Comparison of ENCODE assay signal across 12 cellular contexts in the genomic region with DNA sequence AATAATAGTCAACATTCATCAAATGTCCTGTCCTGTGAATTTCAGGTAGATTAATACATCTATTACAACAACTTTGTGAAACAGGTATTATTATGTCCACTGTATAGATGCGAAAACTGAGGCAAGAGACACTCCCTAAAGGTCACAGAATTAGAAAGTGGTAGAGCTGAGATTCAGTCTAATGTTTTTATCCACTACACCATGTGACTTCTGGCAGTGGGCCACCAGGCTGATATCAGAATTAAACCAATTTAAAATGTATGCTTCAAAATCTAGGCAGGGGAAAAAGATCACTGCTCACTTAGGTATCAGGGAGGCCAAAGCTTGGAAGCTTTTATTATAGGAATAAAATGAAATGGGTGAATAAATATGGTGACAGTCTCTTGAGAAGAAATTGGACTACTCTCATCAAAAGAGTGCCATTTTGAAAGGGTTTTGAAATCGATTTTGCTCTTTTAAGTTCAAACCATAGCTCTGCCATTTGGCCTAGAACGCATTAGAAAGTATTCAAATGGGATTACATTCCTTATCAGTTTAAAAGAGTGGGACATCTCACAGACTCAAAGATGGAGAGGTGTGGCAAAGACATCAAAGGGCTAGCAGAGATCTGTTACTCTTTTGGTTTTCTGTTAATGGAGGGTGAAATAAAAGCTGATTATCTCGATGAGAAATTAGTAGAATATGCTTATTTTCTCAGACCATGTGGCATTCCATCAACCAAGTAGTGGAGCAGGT. TPM values are rescaled to one million over a fixed set of nuclear protein-coding genes. Genes with fewer than 3 reads are reported as not detected.
A peak's percentile ranks its signal among the peaks of the same experiment; 100 is the strongest.
DNase-seq lines count a peak whose midpoint lies in the region; ATAC-seq and TF ChIP-seq lines count a peak whose summit lies in the region.
"Had no signal": no experiment of that assay in that cellular context is flagged by ENCODE, and none has a peak within 500 bp of the region (broad histone marks: within the 10 kb centered on the region; RNA-seq: fewer than 3 reads in every experiment).

No MANE protein-coding gene starts in this region.

- TF ChIP-seq CTCF in GM23338 (conservative IDR thresholded peaks at IDR 0.05; ENCODE audit: low read depth in 2 of 2) (no peak), SU-DHL-6 (IDR thresholded peaks at IDR 0.05; ENCODE audit: insufficient read depth, low read length, poor library complexity, severe bottlenecking) (no peak), foreskin fibroblast (IDR thresholded peaks at IDR 0.05; ENCODE audit: low read depth, low read length) (no peak), progenitor cell of endocrine pancreas (IDR thresholded peaks at IDR 0.05; ENCODE audit: unreplicated experiment) (no peak), sigmoid colon (IDR thresholded peaks at IDR 0.05) (no peak)

- H3K9ac ChIP-seq in SU-DHL-6 (ENCODE audit: low read length), result 0 out of 2 replicates have a peak overlapping the region, but pooled peaks have one; percentile 69

- H3K27ac Mint-ChIP-seq in GM23338 (no peak overlapping the region), progenitor cell of endocrine pancreas (no peak overlapping the region)
- H3K27ac Mint-ChIP-seq: activated CD4-positive, alpha-beta memory T cell treated with anti-CD3 and anti-CD28 coated beads for 36 hours had no signal

- H3K4me1 ChIP-seq in GM23338 (ENCODE audit: insufficient read depth) (peaks cover 19% of the 10 kb centered on the region), sigmoid colon (peaks cover 0 to 47% (median 39%) of the 10 kb centered on the region in 4 donors)

- H3K36me3 ChIP-seq in GM23338 (ENCODE audit: insufficient read depth) (no peaks in the 10 kb centered on the region), SU-DHL-6 (ENCODE audit: low read length) (no peaks in the 10 kb centered on the region), sigmoid colon (no peaks in the 10 kb centered on the region)

- H3K27ac ChIP-seq in GM23338 (ENCODE audit: low read depth) (no peak overlapping the region), SU-DHL-6 (ENCODE audit: low read depth, low read length) (no peak overlapping the region), sigmoid colon (peak overlapping the region in 1 of 4 donors; percentile 83)

- peaks cover 7% of the 10 kb centered on the region; the same call in 1 of the 2 replicates for H3F3A ChIP-seq in GM23338 (replicated peaks; ENCODE audit: low read depth)
- H3F3A ChIP-seq in SU-DHL-6 (ENCODE audit: insufficient read depth), result no peaks in the 10 kb centered on the region

- H3K9me2 ChIP-seq in GM23338 (ENCODE audit: insufficient read depth) (no peaks in the 10 kb centered on the region), SU-DHL-6 (replicated peaks; ENCODE audit: insufficient read depth, low read length) (no peaks in the 10 kb centered on the region)

- ATAC-seq in GM23338, result no peak

- TF ChIP-seq EP300 in sigmoid colon (IDR thresholded peaks at IDR 0.05), result no peak

- H3K4me1 Mint-ChIP-seq in GM23338 (peaks cover 32% of the 10 kb centered on the region), progenitor cell of endocrine pancreas (ENCODE audit: low read depth) (peaks cover 24% of the 10 kb centered on the region)

- DNase-seq in GM23338 (ENCODE audit: low spot score) (no peak), foreskin fibroblast (peak in 1 of 2 donors; percentile 31), progenitor cell of endocrine pancreas (ENCODE audit: low spot score, unreplicated experiment) (no peak), anterior cingulate cortex (lab: John Stamatoyannopoulos, UW) (no peak), NCI-H128 (lab: John Stamatoyannopoulos, UW; ENCODE audit: unreplicated experiment) (no peak), sigmoid colon (no peak)
- DNase-seq in activated CD4-positive, alpha-beta T cell treated with anti-CD3 and anti-CD28 coated beads for 4 hours, result no peak
- DNase-seq: activated CD4-positive, alpha-beta memory T cell treated with anti-CD3 and anti-CD28 coated beads for 36 hours; amniotic stem cell; erythroblast; right cardiac atrium had no signal

- H3K4me3 ChIP-seq in GM23338 (peak overlapping the region; percentile 75), SU-DHL-6 (ENCODE audit: insufficient read depth, low read length, poor library complexity, severe bottlenecking) (no peak overlapping the region), foreskin fibroblast (ENCODE audit: low read depth in 1 of 2, low read length in 2 of 2) (peak overlapping the region; percentile 75 to 76), sigmoid colon (no peak overlapping the region)

- H3K9me3 ChIP-seq in SU-DHL-6 (ENCODE audit: insufficient read depth, low read length) (no peaks in the 10 kb centered on the region), sigmoid colon (no peaks in the 10 kb centered on the region)

- TF ChIP-seq POLR2A in sigmoid colon (IDR thresholded peaks at IDR 0.05), result no peak

- H3K9me3 Mint-ChIP-seq in GM23338, result no peaks in the 10 kb centered on the region
- no peaks in the 10 kb centered on the region for H3K9me3 Mint-ChIP-seq in progenitor cell of endocrine pancreas (ENCODE audit: low read depth)
- H3K9me3 Mint-ChIP-seq: activated CD4-positive, alpha-beta memory T cell treated with anti-CD3 and anti-CD28 coated beads for 36 hours had no signal

- H3K4me3 Mint-ChIP-seq in GM23338, result peak overlapping the region; percentile 77; the same call in 2 of the 3 replicates
- peak overlapping the region; percentile 76 for H3K4me3 Mint-ChIP-seq in progenitor cell of endocrine pancreas (ENCODE audit: low read depth)

- H2AFZ ChIP-seq in GM23338 (no peak overlapping the region), SU-DHL-6 (ENCODE audit: low read depth, low read length, severe bottlenecking) (no peak overlapping the region)

- intact Hi-C loops in sigmoid colon (cut with DNase I), result loop anchor here (5.0 kb wide), 1 partner anchor 61 kb away; no protein-coding TSS in a partner anchor

- no peaks in the 10 kb centered on the region for H3K36me3 Mint-ChIP-seq in GM23338 (ENCODE audit: low read depth)
- H3K36me3 Mint-ChIP-seq in progenitor cell of endocrine pancreas (ENCODE audit: insufficient read depth), result no peaks in the 10 kb centered on the region
- H3K36me3 Mint-ChIP-seq: activated CD4-positive, alpha-beta memory T cell treated with anti-CD3 and anti-CD28 coated beads for 36 hours had no signal

- 39 to 73% methylated on average over 4 of the region's 4 CpGs for WGBS in sigmoid colon, 2 donors

- H3K27me3 ChIP-seq in GM23338 (ENCODE audit: insufficient read depth) (peaks cover 41% of the 10 kb centered on the region), SU-DHL-6 (ENCODE audit: low read length) (no peaks in the 10 kb centered on the region), sigmoid colon (no peaks in the 10 kb centered on the region)

- H3K27me3 Mint-ChIP-seq in GM23338 (ENCODE audit: insufficient read depth, low read depth, poor library complexity), result peaks cover 24% of the 10 kb centered on the region
- peaks cover 18% of the 10 kb centered on the region for H3K27me3 Mint-ChIP-seq in progenitor cell of endocrine pancreas

- H3K4me2 ChIP-seq in GM23338, result peak overlapping the region; percentile 95; the same call in 1 of the 2 replicates
- peak overlapping the region; percentile 70 for H3K4me2 ChIP-seq in SU-DHL-6 (ENCODE audit: low read depth, low read length, poor library complexity, severe bottlenecking)

- H3K79me2 ChIP-seq in GM23338 (replicated peaks; ENCODE audit: insufficient read depth), result peaks cover 34% of the 10 kb centered on the region
- H3K79me2 ChIP-seq in SU-DHL-6 (ENCODE audit: insufficient read depth, low read length), result no peaks in the 10 kb centered on the region; the same call in 1 of the 2 replicates

- 0 out of 2 replicates have a peak, but pooled peaks cover 6% of the 10 kb centered on the region for H4K20me1 ChIP-seq in GM23338 (replicated peaks; ENCODE audit: insufficient read depth)
- peaks cover 4% of the 10 kb centered on the region; the same call in 1 of the 2 replicates for H4K20me1 ChIP-seq in SU-DHL-6 (ENCODE audit: low read depth, low read length)

RNA-seq across cellular contexts. Expression of a gene that starts 1.9 kb away (rescaled TPM):
- 35.4 and 41.7 TPM in 2 replicates for total RNA-seq in GM23338 (2014; rRNA removed; shearing (Covaris generic))
- polyA plus RNA-seq in GM23338 (2016; fragmentation: Nextera tagmentation; extraction: Ambion mirVana) (29.4 and 30.3 TPM in 2 replicates), sigmoid colon (10 to 100 TPM; 25.2 to 43.2 (median 32.4) TPM)
- total RNA-seq in progenitor cell of endocrine pancreas (33.4 and 35.5 TPM in 2 replicates), sigmoid colon (10 to 100 TPM; 11.5 to 26.3 (median 14.4) TPM)
- total RNA-seq: activated CD4-positive, alpha-beta memory T cell treated with anti-CD3 and anti-CD28 coated beads for 36 hours had no signal

Comparison
In these comparisons a context has a peak if more than half of its experiments do, and no peak if none do; other contexts are left out.
1. H3K4me3 ChIP-seq: peak in GM23338 (single experiment) and foreskin fibroblast (2 of 2); none in SU-DHL-6 (single experiment) and sigmoid colon (0 of 4).